Comparison of ENCODE assay signal across 30 cellular contexts in genomic region chr1:48249868-48250267, GRCh38. TPM values are rescaled to one million over a fixed set of nuclear protein-coding genes. Genes with fewer than 3 reads are reported as not detected.
DNase-seq lines count a peak whose midpoint lies in the region; ATAC-seq and TF ChIP-seq lines count a peak whose summit lies in the region.
"Had no signal": no experiment of that assay in that cellular context is flagged by ENCODE, and none has a peak within 500 bp of the region (broad histone marks: within the 10 kb centered on the region; RNA-seq: fewer than 3 reads in every experiment).

No MANE protein-coding gene starts in this region.

- H3K36me3 ChIP-seq in PC-3 (ENCODE audit: low read depth, low read length), result no peaks in the 10 kb centered on the region
- H3K36me3 ChIP-seq in brain microvascular endothelial cell (replicated peaks), result no peaks in the 10 kb centered on the region
- H3K36me3 ChIP-seq: HAP-1, neutrophil had no signal

- no peaks in the 10 kb centered on the region for H4K20me1 ChIP-seq in H9 (ENCODE audit: control insufficient read depth, insufficient read depth, insufficient read length)
- no peaks in the 10 kb centered on the region for H4K20me1 ChIP-seq in PC-3 (ENCODE audit: low read length)

- peaks cover 2% of the 10 kb centered on the region; the same call in 1 of the 2 replicates for H3K27me3 Mint-ChIP-seq in H9 (ENCODE audit: low read depth)
- H3K27me3 Mint-ChIP-seq: activated CD8-positive, alpha-beta memory T cell treated with anti-CD3 and anti-CD28 coated beads, Interleukin-2, amount 10 ng/mL, durations not matched to agents 7 days and 5 days had no signal

- H3K4me2 ChIP-seq in H9 (ENCODE audit: insufficient read depth, insufficient read length, low read length) (no peak overlapping the region), PC-3 (ENCODE audit: low read length) (no peak overlapping the region)
- H3K4me2 ChIP-seq: hepatocyte had no signal

- no TSS peak for BruUV-seq in PC-3 (replicated peaks; lab: Mats Ljungman, UMichigan)

- no peak overlapping the region for H2AK5ac ChIP-seq in H9 (ENCODE audit: insufficient read length, low read length)

- no peak overlapping the region for H2BK120ac ChIP-seq in H9 (ENCODE audit: low read depth, low read length, poor library complexity, severe bottlenecking)

- no peak overlapping the region for H4K8ac ChIP-seq in H9 (replicated peaks; ENCODE audit: insufficient read length, low read depth, low read length)

- H3K9ac ChIP-seq in H9 (ENCODE audit: extremely low read depth, insufficient read length, low read length) (no peak overlapping the region), PC-3 (ENCODE audit: low read length) (no peak overlapping the region)

- H3F3A ChIP-seq in PC-3 (ENCODE audit: low read length, unreplicated experiment), result no peaks in the 10 kb centered on the region

- POLR2A ChIA-PET in PC-3 (lab: Charles Lee; ENCODE audit: unreplicated experiment), result no interaction called here

- H2BK5ac ChIP-seq in H9 (ENCODE audit: insufficient read length, low read length), result no peak overlapping the region

- H3T11ph ChIP-seq in H9 (ENCODE audit: low read length), result no peak overlapping the region

- H3K36me3 Mint-ChIP-seq in H9 (ENCODE audit: insufficient read depth in 1 of 3, low read depth in 3 of 3), result no peaks in the 10 kb centered on the region
- H3K36me3 Mint-ChIP-seq: activated CD8-positive, alpha-beta memory T cell treated with anti-CD3 and anti-CD28 coated beads, Interleukin-2, amount 10 ng/mL, durations not matched to agents 7 days and 5 days; activated naive CD4-positive, alpha-beta T cell treated with anti-CD3 and anti-CD28 coated beads, Interleukin-2, amount 50 U/mL, for 72 hours had no signal

- CTCF ChIA-PET in PC-3 (lab: Charles Lee), result interaction anchor here (0.6 kb wide), 1 partner anchor 159 kb away, joined by 4 read pairs; no protein-coding TSS in a partner anchor

- H3K23ac ChIP-seq in H9 (ENCODE audit: insufficient read length, low read depth, low read length), result no peak overlapping the region

- H3K9me3 ChIP-seq in H9 (ENCODE audit: control insufficient read depth, low read depth, low read length) (no peaks in the 10 kb centered on the region), PC-3 (ENCODE audit: low read length) (no peaks in the 10 kb centered on the region)
- H3K9me3 ChIP-seq: HAP-1, neutrophil, psoas muscle had no signal

- no peak overlapping the region for H3K4ac ChIP-seq in H9 (ENCODE audit: low read depth, low read length)

- no peaks in the 10 kb centered on the region for H3K79me1 ChIP-seq in H9 (ENCODE audit: insufficient read depth, low read depth, low read length, poor library complexity, severe bottlenecking)

- H3K14ac ChIP-seq in H9 (ENCODE audit: insufficient read depth, low read length), result no peak overlapping the region

- H3K27ac ChIP-seq in H9 (ENCODE audit: insufficient read length, low read depth, low read length) (no peak overlapping the region), PC-3 (ENCODE audit: low read length) (no peak overlapping the region), brain microvascular endothelial cell (no peak overlapping the region)
- H3K27ac ChIP-seq: dorsolateral prefrontal cortex, hepatocyte, neutrophil, psoas muscle had no signal

- H3K27ac Mint-ChIP-seq in H9, result no peak overlapping the region
- H3K27ac Mint-ChIP-seq: activated CD4-positive, alpha-beta T cell treated with anti-CD3 and anti-CD28 coated beads, Interleukin-2, amount 10 ng/mL, durations not matched to agents 7 days and 5 days; activated CD8-positive, alpha-beta memory T cell treated with anti-CD3 and anti-CD28 coated beads, Interleukin-2, amount 10 ng/mL, durations not matched to agents 7 days and 5 days; activated naive CD4-positive, alpha-beta T cell treated with anti-CD3 and anti-CD28 coated beads, Interleukin-2, amount 50 U/mL, for 72 hours; activated T-helper 1 cell treated with anti-CD3 and anti-CD28 coated beads, Interleukin-12 subunit alpha, Interleukin-12 subunit beta, Interleukin-2, Interleukin-4 antibody, amounts not matched to agents 30 ng/mL and 10 ng/mL and 1 ng/mL, durations not matched to agents 14 hours and 24 hours and 36 hours had no signal

- no peak overlapping the region for H2BK12ac ChIP-seq in H9 (ENCODE audit: insufficient read length, low read depth, low read length)

- no peak overlapping the region for H3K18ac ChIP-seq in H9 (ENCODE audit: insufficient read length, low read depth, low read length)

- H3K79me2 ChIP-seq in H9 (ENCODE audit: insufficient read depth, low read length), result no peaks in the 10 kb centered on the region
- H3K79me2 ChIP-seq in PC-3 (ENCODE audit: low read length), result no peaks in the 10 kb centered on the region
- H3K79me2 ChIP-seq: hepatocyte had no signal

- H2BK15ac ChIP-seq in H9 (ENCODE audit: low read depth, low read length), result no peak overlapping the region

- DNase-seq in NCI-H2107 treated with DMSO at 0.1 percent for 48 hours (lab: John Stamatoyannopoulos, UW; ENCODE audit: unreplicated experiment), result peak; percentile 3
- no peak for DNase-seq in NCI-H2107 (lab: John Stamatoyannopoulos, UW)
- DNase-seq in H9, result no peak
- DNase-seq in PC-3, result peak; percentile 13
- peak; percentile 40 for DNase-seq in iPS-NIHi7 (ENCODE audit: extremely low spot score)
- DNase-seq in brain microvascular endothelial cell, result no peak
- no peak for DNase-seq in EL
- no peak for DNase-seq in SIG-M5 (lab: John Stamatoyannopoulos, UW)
- DNase-seq: activated CD4-positive, alpha-beta T cell treated with anti-CD3 and anti-CD28 coated beads, Interleukin-2, amount 10 ng/mL, durations not matched to agents 7 days and 5 days; activated CD8-positive, alpha-beta memory T cell treated with anti-CD3 and anti-CD28 coated beads, Interleukin-2, amount 10 ng/mL, durations not matched to agents 7 days and 5 days; aorta; dorsolateral prefrontal cortex; foreskin fibroblast; KBM-7; kidney; NCI-H187 treated with DMSO at 0.1 percent for 48 hours; OCI-M1; psoas muscle; substantia nigra; T-helper 1 cell had no signal

- H3K4me1 ChIP-seq in H9 (ENCODE audit: insufficient read depth, low read length) (no peaks in the 10 kb centered on the region), PC-3 (ENCODE audit: insufficient read depth, low read length) (no peaks in the 10 kb centered on the region)
- H3K4me1 ChIP-seq: HAP-1, psoas muscle had no signal

- intact Hi-C loops in PC-3 (cut with micrococcal nuclease), result no loop called here

- H4K91ac ChIP-seq in H9 (ENCODE audit: insufficient read length, low read depth, low read length), result no peak overlapping the region

- in situ Hi-C loops in brain microvascular endothelial cell (cut with HindIII; ENCODE audit: low pct_ligation_motif_present, low sequenced_read_pairs), result no loop called here

- no peaks in the 10 kb centered on the region for H3K9me2 ChIP-seq in PC-3 (replicated peaks; ENCODE audit: low read length)

- no peaks in the 10 kb centered on the region for H3K23me2 ChIP-seq in H9 (ENCODE audit: insufficient read length, low read depth, low read length, poor library complexity, severe bottlenecking)

- no peak overlapping the region for H4K5ac ChIP-seq in H9 (ENCODE audit: insufficient read length, low read depth, low read length)

- H3K4me1 Mint-ChIP-seq in H9, result peaks cover 2% of the 10 kb centered on the region in 2 experiments; a peak in 1 of 4 replicates
- H3K4me1 Mint-ChIP-seq: central memory CD8-positive, alpha-beta T cell had no signal

- no peak for ATAC-seq in PC-3
- ATAC-seq: activated CD8-positive, alpha-beta memory T cell treated with anti-CD3 and anti-CD28 coated beads, Interleukin-2, amount 10 ng/mL, durations not matched to agents 7 days and 5 days; activated naive CD4-positive, alpha-beta T cell treated with anti-CD3 and anti-CD28 coated beads, Interleukin-2, amount 50 U/mL, for 72 hours; psoas muscle had no signal

- TF ChIP-seq CTCF in H9 (conservative IDR thresholded peaks at IDR 0.05) (peak; percentile 50), PC-3 (conservative IDR thresholded peaks at IDR 0.05; ENCODE audit: low read depth, low read length) (peak; percentile 28; the same call in 1 of the 2 replicates), brain microvascular endothelial cell (IDR thresholded peaks at IDR 0.05; ENCODE audit: low read depth, low read length, missing control alignments) (no peak)

- H3K4me3 Mint-ChIP-seq in H9, result no peak overlapping the region
- H3K4me3 Mint-ChIP-seq: activated CD4-positive, alpha-beta T cell treated with anti-CD3 and anti-CD28 coated beads, Interleukin-2, amount 10 ng/mL, durations not matched to agents 7 days and 5 days; activated CD8-positive, alpha-beta memory T cell treated with anti-CD3 and anti-CD28 coated beads, Interleukin-2, amount 10 ng/mL, durations not matched to agents 7 days and 5 days; activated T-helper 1 cell treated with anti-CD3 and anti-CD28 coated beads, Interleukin-12 subunit alpha, Interleukin-12 subunit beta, Interleukin-2, Interleukin-4 antibody, amounts not matched to agents 30 ng/mL and 10 ng/mL and 1 ng/mL, durations not matched to agents 14 hours and 24 hours and 36 hours; central memory CD8-positive, alpha-beta T cell had no signal

- H2BK20ac ChIP-seq in H9 (ENCODE audit: low read depth, low read length, poor library complexity, severe bottlenecking), result no peak overlapping the region

- H3K4me3 ChIP-seq in PC-3 (ENCODE audit: low read length) (no peak overlapping the region), brain microvascular endothelial cell (ENCODE audit: low read depth, low read length) (no peak overlapping the region)
- H3K4me3 ChIP-seq: dorsolateral prefrontal cortex, HAP-1, hepatocyte, lung, psoas muscle had no signal

- no peaks in the 10 kb centered on the region for H3K27me3 ChIP-seq in H9 (ENCODE audit: insufficient read depth, low read length)
- peaks cover 17% of the 10 kb centered on the region; the same call in 1 of the 2 replicates for H3K27me3 ChIP-seq in PC-3 (ENCODE audit: low read length)
- H3K27me3 ChIP-seq in brain microvascular endothelial cell (replicated peaks), result no peaks in the 10 kb centered on the region
- H3K27me3 ChIP-seq: dorsolateral prefrontal cortex, hepatocyte, neutrophil had no signal

- no peak overlapping the region for H3K56ac ChIP-seq in H9 (ENCODE audit: insufficient read length, low read depth, low read length)

- no peaks in the 10 kb centered on the region for H3K9me3 Mint-ChIP-seq in H9
- H3K9me3 Mint-ChIP-seq: activated CD4-positive, alpha-beta T cell treated with anti-CD3 and anti-CD28 coated beads, Interleukin-2, amount 10 ng/mL, durations not matched to agents 7 days and 5 days; activated naive CD4-positive, alpha-beta T cell treated with anti-CD3 and anti-CD28 coated beads, Interleukin-2, amount 50 U/mL, for 72 hours; activated T-helper 1 cell treated with anti-CD3 and anti-CD28 coated beads, Interleukin-12 subunit alpha, Interleukin-12 subunit beta, Interleukin-2, Interleukin-4 antibody, amounts not matched to agents 30 ng/mL and 10 ng/mL and 1 ng/mL, durations not matched to agents 14 hours and 24 hours and 36 hours; central memory CD8-positive, alpha-beta T cell had no signal

- H2AFZ ChIP-seq in H9 (ENCODE audit: low read length) (no peak overlapping the region), PC-3 (ENCODE audit: low read length) (no peak overlapping the region)
- H2AFZ ChIP-seq: hepatocyte had no signal

- no CpG with 5 or more reads among the region's 3 CpGs for WGBS in H9 (ENCODE audit: extremely low coverage, insufficient read length, low lambda C conversion rate)

RNA-seq across cellular contexts. Expression of gene SLC5A9, which starts 27.4 kb away (rescaled TPM):
- total RNA-seq in H9 (2021) (0.22 TPM in 1 of 2 replicates, not detected in the other), PC-3 (2014; rRNA removed) (not detected in 2 replicates)
- total RNA-seq: A673; activated CD4-positive, alpha-beta T cell treated with anti-CD3 and anti-CD28 coated beads, Interleukin-2, amount 10 ng/mL, durations not matched to agents 7 days and 5 days; activated CD8-positive, alpha-beta memory T cell treated with anti-CD3 and anti-CD28 coated beads, Interleukin-2, amount 10 ng/mL, durations not matched to agents 7 days and 5 days; activated naive CD4-positive, alpha-beta T cell treated with anti-CD3 and anti-CD28 coated beads, Interleukin-2, amount 50 U/mL, for 72 hours; activated T-helper 1 cell treated with anti-CD3 and anti-CD28 coated beads, Interleukin-12 subunit alpha, Interleukin-12 subunit beta, Interleukin-2, Interleukin-4 antibody, amounts not matched to agents 30 ng/mL and 10 ng/mL and 1 ng/mL, durations not matched to agents 14 hours and 24 hours and 36 hours; epithelial cell of proximal tubule; G401; psoas muscle had no signal

Comparison
In these comparisons a context has a peak if more than half of its experiments do, and no peak if none do; other contexts are left out.
1. DNase-seq: peak in NCI-H2107 treated with DMSO at 0.1 percent for 48 hours (single experiment), PC-3 (single experiment) and iPS-NIHi7 (single experiment); none in NCI-H2107 (single experiment), H9 (single experiment), brain microvascular endothelial cell (single experiment), EL (single experiment) and SIG-M5 (single experiment).